ENCODE assay signal across 29 cellular contexts in genomic region chr2:230682546-230682945, GRCh38.
"Had no signal": no experiment of that assay in that cellular context is flagged by ENCODE, and none has a peak within 500 bp of the region (broad histone marks: within the 10 kb centered on the region; RNA-seq: fewer than 3 reads in every experiment).

No MANE protein-coding gene starts in this region.

- H3K27me3 Mint-ChIP-seq: naive thymus-derived CD8-positive, alpha-beta T cell; stimulated activated naive CD8-positive, alpha-beta T cell treated with anti-CD3 and anti-CD28 coated beads, Interleukin-15, Interleukin-2, amounts not matched to agents 100 ng/mL and 50 ng/mL, for 24 hours had no signal

- H3K4me3 ChIP-seq: left lung, lower lobe of right lung, pancreas, prostate gland, skin epidermis, suprapubic skin, thoracic aorta, tibial artery, upper lobe of right lung had no signal

- H3K9me3 Mint-ChIP-seq: immature natural killer cell; nephron; neural crest cell; stimulated activated naive CD8-positive, alpha-beta T cell treated with anti-CD3 and anti-CD28 coated beads, Interleukin-15, Interleukin-2, amounts not matched to agents 100 ng/mL and 50 ng/mL, for 24 hours had no signal

- DNase-seq: hypothalamus; immature natural killer cell; kidney; left colon; left lung; lower lobe of right lung; mammary epithelial cell; mesenchymal stem cell; naive thymus-derived CD8-positive, alpha-beta T cell; nucleus accumbens; pancreas; retina; right cardiac atrium; stimulated activated CD4-positive, alpha-beta T cell treated with anti-CD3 and anti-CD28 coated beads, Interleukin-12 subunit alpha, Interleukin-12 subunit beta, amount 100 ng/mL, for 4 hours; stimulated activated CD4-positive, alpha-beta T cell treated with anti-CD3 and anti-CD28 coated beads, Interleukin-15, amount 100 ng/mL, for 24 hours; stimulated activated CD4-positive, alpha-beta T cell treated with anti-CD3 and anti-CD28 coated beads, Interleukin-2, amount 100 ng/mL, for 24 hours; stimulated activated CD4-positive, alpha-beta T cell treated with anti-CD3 and anti-CD28 coated beads, Interleukin-4, amount 100 ng/mL, for 1 hour; stimulated activated naive CD4-positive, alpha-beta T cell; tibial artery; trophoblast cell; upper lobe of right lung had no signal

- H3K27ac Mint-ChIP-seq: nephron; stimulated activated naive CD8-positive, alpha-beta T cell treated with anti-CD3 and anti-CD28 coated beads, Interleukin-15, Interleukin-2, amounts not matched to agents 100 ng/mL and 50 ng/mL, for 24 hours had no signal

- H3K4me1 ChIP-seq: lower lobe of right lung, prostate gland, tibial artery, upper lobe of right lung had no signal

- H3K27me3 ChIP-seq: left lung, pancreas, suprapubic skin, upper lobe of right lung had no signal

- H3K9me3 ChIP-seq: lower lobe of right lung, pancreas, prostate gland, suprapubic skin, thoracic aorta, upper lobe of right lung had no signal

- H3K36me3 Mint-ChIP-seq: naive thymus-derived CD8-positive, alpha-beta T cell had no signal

- H3K36me3 ChIP-seq: left lung, lower lobe of right lung, pancreas, prostate gland, suprapubic skin, thoracic aorta, tibial artery, upper lobe of right lung had no signal

- H3K27ac ChIP-seq: left lung, lower lobe of right lung, pancreas, prostate gland, skin epidermis, suprapubic skin, thoracic aorta, tibial artery, upper lobe of right lung had no signal

- H3K4me3 Mint-ChIP-seq: immature natural killer cell; naive thymus-derived CD8-positive, alpha-beta T cell; nephron; neural crest cell; stimulated activated naive CD8-positive, alpha-beta T cell treated with anti-CD3 and anti-CD28 coated beads, Interleukin-15, Interleukin-2, amounts not matched to agents 100 ng/mL and 50 ng/mL, for 24 hours had no signal

- ATAC-seq: left colon; left lung; lower lobe of right lung; naive thymus-derived CD8-positive, alpha-beta T cell; pancreas; sciatic nerve had no signal
